30 cellular contexts compared by ENCODE assay signal in genomic region chr3:142660379-142660778, GRCh38.
"Had no signal": no experiment of that assay in that cellular context is flagged by ENCODE, and none has a peak within 500 bp of the region (broad histone marks: within the 10 kb centered on the region; RNA-seq: fewer than 3 reads in every experiment).

No MANE protein-coding gene starts in this region.

- H3K27me3 Mint-ChIP-seq: activated CD4-positive, alpha-beta memory T cell treated with anti-CD3 and anti-CD28 coated beads, Interleukin-2, amount 10 ng/mL, durations not matched to agents 7 days and 5 days; activated CD4-positive, alpha-beta T cell treated with anti-CD3 and anti-CD28 coated beads, Interleukin-2, amount 10 ng/mL, durations not matched to agents 7 days and 5 days; activated naive CD4-positive, alpha-beta T cell treated with anti-CD3 and anti-CD28 coated beads, Interleukin-2, amount 50 U/mL, for 24 hours; activated naive CD8-positive, alpha-beta T cell treated with anti-CD3 and anti-CD28 coated beads, Interleukin-2, amount 50 U/mL, for 24 hours; activated T-cell treated with anti-CD3 and anti-CD28 coated beads, Interleukin-2, amount 50 U/mL, for 24 hours; dendritic cell treated with granulocyte-macrophage colony-stimulating factor and Interleukin-4, amounts not matched to agents 40 ng/mL and 50 ng/mL, for 4 days; naive B cell; stimulated activated naive B cell treated with anti-CD40 and anti-IgM and Interleukin-4, amounts not matched to agents 10 μg/mL and 1 μg/mL and 100 μg/mL, for 72 hours had no signal

- H3K27ac ChIP-seq: breast epithelium, esophagus muscularis mucosa, foreskin keratinocyte, heart left ventricle, pancreas, psoas muscle, sigmoid colon, stomach, tibial artery, upper lobe of right lung had no signal

- DNase-seq: activated CD4-positive, alpha-beta memory T cell treated with anti-CD3 and anti-CD28 coated beads, Interleukin-2, amount 10 ng/mL, durations not matched to agents 7 days and 5 days; activated CD4-positive, alpha-beta T cell treated with anti-CD3 and anti-CD28 coated beads for 1 hour; activated CD4-positive, alpha-beta T cell treated with anti-CD3 and anti-CD28 coated beads, Interleukin-2, amount 10 ng/mL, durations not matched to agents 7 days and 5 days; activated CD8-positive, alpha-beta memory T cell treated with anti-CD3 and anti-CD28 coated beads, Interleukin-2, amount 50 U/mL, for 48 hours; activated gamma-delta T cell treated with Interleukin-2 at 50 U/mL for 16 hours; activated naive CD8-positive, alpha-beta T cell treated with anti-CD3 and anti-CD28 coated beads, Interleukin-2, amount 50 U/mL, for 24 hours; activated T-cell treated with anti-CD3 and anti-CD28 coated beads, Interleukin-2, amount 50 U/mL, for 24 hours; amygdala; central memory CD4-positive, alpha-beta T cell; endodermal cell; foreskin keratinocyte; heart left ventricle; hypothalamus; left cardiac atrium; left ventricle myocardium superior; naive B cell; pancreas; psoas muscle; sigmoid colon; small intestine; stimulated activated CD4-positive, alpha-beta T cell treated with anti-CD3 and anti-CD28 coated beads, Interleukin-1b, Interleukin-23, amount 100 ng/mL, for 48 hours; stimulated activated naive B cell treated with anti-CD40 and anti-IgM and Interleukin-4, amounts not matched to agents 10 μg/mL and 1 μg/mL and 100 μg/mL, for 72 hours; stomach; T-helper 2 cell; tibial artery; upper lobe of right lung had no signal

- H3K4me1 ChIP-seq: breast epithelium, esophagus muscularis mucosa, foreskin keratinocyte, heart left ventricle, psoas muscle, sigmoid colon, tibial artery, upper lobe of right lung had no signal

- H3K4me3 ChIP-seq: breast epithelium, esophagus muscularis mucosa, heart left ventricle, pancreas, psoas muscle, sigmoid colon, stomach, tibial artery, upper lobe of right lung had no signal

- ATAC-seq: activated naive CD8-positive, alpha-beta T cell treated with anti-CD3 and anti-CD28 coated beads, Interleukin-2, amount 50 U/mL, for 24 hours; foreskin keratinocyte; heart left ventricle; left cardiac atrium; left ventricle myocardium superior; pancreas; psoas muscle; stimulated activated naive B cell treated with anti-CD40 and anti-IgM and Interleukin-4, amounts not matched to agents 10 μg/mL and 1 μg/mL and 100 μg/mL, for 72 hours; upper lobe of right lung had no signal

- H3K4me3 Mint-ChIP-seq: activated CD4-positive, alpha-beta memory T cell treated with anti-CD3 and anti-CD28 coated beads, Interleukin-2, amount 10 ng/mL, durations not matched to agents 7 days and 5 days; activated CD4-positive, alpha-beta T cell treated with anti-CD3 and anti-CD28 coated beads, Interleukin-2, amount 10 ng/mL, durations not matched to agents 7 days and 5 days; activated naive CD4-positive, alpha-beta T cell treated with anti-CD3 and anti-CD28 coated beads, Interleukin-2, amount 50 U/mL, for 24 hours; activated naive CD8-positive, alpha-beta T cell treated with anti-CD3 and anti-CD28 coated beads, Interleukin-2, amount 50 U/mL, for 24 hours; activated T-cell treated with anti-CD3 and anti-CD28 coated beads, Interleukin-2, amount 50 U/mL, for 24 hours; dendritic cell treated with granulocyte-macrophage colony-stimulating factor and Interleukin-4, amounts not matched to agents 40 ng/mL and 50 ng/mL, for 4 days; endodermal cell; naive B cell; stimulated activated naive B cell treated with anti-CD40 and anti-IgM and Interleukin-4, amounts not matched to agents 10 μg/mL and 1 μg/mL and 100 μg/mL, for 72 hours had no signal

- FAIRE-seq: pancreas, small intestine had no signal

- H3K36me3 Mint-ChIP-seq: naive B cell; stimulated activated naive B cell treated with anti-CD40 and anti-IgM and Interleukin-4, amounts not matched to agents 10 μg/mL and 1 μg/mL and 100 μg/mL, for 72 hours had no signal

- H3K9me3 ChIP-seq: breast epithelium, esophagus muscularis mucosa, heart left ventricle, pancreas, psoas muscle, sigmoid colon, stomach, tibial artery, upper lobe of right lung had no signal

- H3K36me3 ChIP-seq: breast epithelium, esophagus muscularis mucosa, heart left ventricle, pancreas, sigmoid colon, stomach, tibial artery, upper lobe of right lung had no signal

- H3K27me3 ChIP-seq: breast epithelium, esophagus muscularis mucosa, foreskin keratinocyte, heart left ventricle, pancreas, sigmoid colon, stomach, tibial artery, upper lobe of right lung had no signal

- H3K27ac Mint-ChIP-seq: activated CD4-positive, alpha-beta memory T cell treated with anti-CD3 and anti-CD28 coated beads, Interleukin-2, amount 10 ng/mL, durations not matched to agents 7 days and 5 days; activated CD4-positive, alpha-beta T cell treated with anti-CD3 and anti-CD28 coated beads, Interleukin-2, amount 10 ng/mL, durations not matched to agents 7 days and 5 days; activated naive CD4-positive, alpha-beta T cell treated with anti-CD3 and anti-CD28 coated beads, Interleukin-2, amount 50 U/mL, for 24 hours; activated naive CD8-positive, alpha-beta T cell treated with anti-CD3 and anti-CD28 coated beads, Interleukin-2, amount 50 U/mL, for 24 hours; activated T-cell treated with anti-CD3 and anti-CD28 coated beads, Interleukin-2, amount 50 U/mL, for 24 hours; dendritic cell treated with granulocyte-macrophage colony-stimulating factor and Interleukin-4, amounts not matched to agents 40 ng/mL and 50 ng/mL, for 4 days; stimulated activated naive B cell treated with anti-CD40 and anti-IgM and Interleukin-4, amounts not matched to agents 10 μg/mL and 1 μg/mL and 100 μg/mL, for 72 hours had no signal

- H3K9me3 Mint-ChIP-seq: activated CD4-positive, alpha-beta memory T cell treated with anti-CD3 and anti-CD28 coated beads, Interleukin-2, amount 10 ng/mL, durations not matched to agents 7 days and 5 days; activated CD4-positive, alpha-beta T cell treated with anti-CD3 and anti-CD28 coated beads, Interleukin-2, amount 10 ng/mL, durations not matched to agents 7 days and 5 days; activated naive CD4-positive, alpha-beta T cell treated with anti-CD3 and anti-CD28 coated beads, Interleukin-2, amount 50 U/mL, for 24 hours; activated naive CD8-positive, alpha-beta T cell treated with anti-CD3 and anti-CD28 coated beads, Interleukin-2, amount 50 U/mL, for 24 hours; activated T-cell treated with anti-CD3 and anti-CD28 coated beads, Interleukin-2, amount 50 U/mL, for 24 hours; dendritic cell treated with granulocyte-macrophage colony-stimulating factor and Interleukin-4, amounts not matched to agents 40 ng/mL and 50 ng/mL, for 4 days; endodermal cell; naive B cell; stimulated activated naive B cell treated with anti-CD40 and anti-IgM and Interleukin-4, amounts not matched to agents 10 μg/mL and 1 μg/mL and 100 μg/mL, for 72 hours had no signal

- H3K4me1 Mint-ChIP-seq: activated CD4-positive, alpha-beta memory T cell treated with anti-CD3 and anti-CD28 coated beads, Interleukin-2, amount 10 ng/mL, durations not matched to agents 7 days and 5 days; activated CD4-positive, alpha-beta T cell treated with anti-CD3 and anti-CD28 coated beads, Interleukin-2, amount 10 ng/mL, durations not matched to agents 7 days and 5 days; activated naive CD4-positive, alpha-beta T cell treated with anti-CD3 and anti-CD28 coated beads, Interleukin-2, amount 50 U/mL, for 24 hours; activated naive CD8-positive, alpha-beta T cell treated with anti-CD3 and anti-CD28 coated beads, Interleukin-2, amount 50 U/mL, for 24 hours; endodermal cell; naive B cell had no signal
